23 cellular contexts compared by ENCODE assay signal in the genomic region with DNA sequence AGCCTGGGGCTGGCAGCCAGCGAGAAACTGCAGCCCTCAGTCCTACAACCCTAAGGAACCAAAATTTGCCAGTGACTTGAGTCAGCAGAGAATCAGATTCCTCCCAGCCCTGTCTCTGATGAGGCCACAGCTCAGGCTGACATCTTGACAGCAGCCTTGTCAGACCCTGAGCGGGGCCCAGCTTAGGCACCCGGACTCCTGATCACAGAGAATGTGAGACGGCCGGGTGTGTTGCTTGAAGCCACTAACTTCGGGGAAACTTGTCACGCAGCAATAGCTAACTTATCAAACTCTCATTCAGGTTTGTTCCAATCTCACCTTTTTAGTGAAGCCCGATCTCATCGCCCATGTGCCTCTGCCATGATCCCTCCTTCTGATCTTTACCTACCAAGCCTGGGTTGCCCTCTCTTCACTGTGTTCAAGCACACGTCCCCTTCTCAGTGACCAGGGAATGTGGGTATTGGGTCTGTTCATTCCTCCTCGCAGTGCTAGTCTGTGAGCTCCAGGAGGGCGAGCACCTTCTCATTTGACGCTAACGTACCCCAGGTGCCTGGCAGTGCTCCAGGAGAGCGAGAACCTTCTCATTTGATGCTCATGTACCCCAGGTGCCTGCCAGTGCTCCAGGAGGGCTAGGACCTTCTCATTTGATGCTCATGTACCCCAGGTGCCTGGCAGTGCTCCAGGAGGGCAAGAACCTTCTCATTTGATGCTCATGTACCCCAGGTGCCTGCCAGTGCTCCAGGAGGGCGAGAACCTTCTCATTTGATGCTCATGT.
DNase-seq lines count a peak whose midpoint lies in the region; ATAC-seq, FAIRE-seq and TF ChIP-seq lines count a peak whose summit lies in the region.
"Had no signal": no experiment of that assay in that cellular context is flagged by ENCODE, and none has a peak within 500 bp of the region (broad histone marks: within the 10 kb centered on the region; RNA-seq: fewer than 3 reads in every experiment).

No MANE protein-coding gene starts in this region.

- no peaks in the 10 kb centered on the region for H3K27me3 Mint-ChIP-seq in activated naive CD4-positive, alpha-beta T cell treated with anti-CD3 and anti-CD28 coated beads, Interleukin-2, amount 10 ng/mL, durations not matched to agents 7 days and 5 days
- no peaks in the 10 kb centered on the region for H3K27me3 Mint-ChIP-seq in Caco-2 (ENCODE audit: insufficient read depth, unreplicated experiment)
- H3K27me3 Mint-ChIP-seq: IgD-negative memory B cell had no signal

- intact Hi-C loops in Caco-2 (cut with micrococcal nuclease; ENCODE audit: unreplicated experiment) (loop anchor here (10.0 kb wide), 1 partner anchor 62 kb away; no protein-coding TSS in a partner anchor), kidney (cut with DNase I) (no loop called here), sigmoid colon (cut with DNase I) (no loop called here)

- FAIRE-seq in kidney (lab: Jason Lieb, UNC): no peak
- FAIRE-seq: G401.6, GM12892, GM18507, H54 had no signal

- H3K9me3 Mint-ChIP-seq in activated naive CD4-positive, alpha-beta T cell treated with anti-CD3 and anti-CD28 coated beads, Interleukin-2, amount 10 ng/mL, durations not matched to agents 7 days and 5 days: peaks cover 17% of the 10 kb centered on the region
- peaks cover 19% of the 10 kb centered on the region for H3K9me3 Mint-ChIP-seq in Caco-2 (ENCODE audit: unreplicated experiment)

- no peak overlapping the region for H3K9ac ChIP-seq in kidney (ENCODE audit: low read length in 2 of 2)

- H3K36me3 Mint-ChIP-seq in activated naive CD4-positive, alpha-beta T cell treated with anti-CD3 and anti-CD28 coated beads, Interleukin-2, amount 10 ng/mL, durations not matched to agents 7 days and 5 days: no peaks in the 10 kb centered on the region
- no peaks in the 10 kb centered on the region for H3K36me3 Mint-ChIP-seq in Caco-2 (ENCODE audit: insufficient read depth, unreplicated experiment)

- H3K9me3 ChIP-seq in Caco-2 (peaks cover 10% of the 10 kb centered on the region; the same call in 1 of the 2 replicates), kidney (ENCODE audit: control insufficient read depth in 1 of 2, low read length in 2 of 2) (peaks cover 0 to 4% of the 10 kb centered on the region in 2 donors), sigmoid colon (peaks cover 0 to 10% (median 4%) of the 10 kb centered on the region in 4 donors)

- TF ChIP-seq CTCF in Caco-2 (IDR thresholded peaks at IDR 0.05; ENCODE audit: insufficient read depth in 1 of 2, low read depth in 1 of 2, low read length in 1 of 2, severe bottlenecking in 1 of 2, unreplicated experiment in 1 of 2): no peak
- no peak for TF ChIP-seq CTCF in kidney (IDR thresholded peaks at IDR 0.05; ENCODE audit: borderline replicate concordance, extremely low read depth, insufficient read depth)
- no peak for TF ChIP-seq CTCF in sigmoid colon (IDR thresholded peaks at IDR 0.05)

- H3K4me1 ChIP-seq in Caco-2 (peaks cover 15% of the 10 kb centered on the region), kidney (ENCODE audit: control insufficient read depth in 1 of 2, insufficient read depth in 1 of 2, low read depth in 1 of 2, low read length in 2 of 2) (no peaks in the 10 kb centered on the region), sigmoid colon (no peaks in the 10 kb centered on the region)

- H3K4me3 ChIP-seq in Caco-2 (ENCODE audit: low read depth, low read length) (no peak overlapping the region), kidney (ENCODE audit: low read length in 2 of 2) (no peak overlapping the region), sigmoid colon (no peak overlapping the region)

- POLR2A ChIA-PET in Caco-2 (lab: Charles Lee): no interaction called here

- H3K27me3 ChIP-seq in Caco-2 (replicated peaks; ENCODE audit: control insufficient read depth, insufficient read depth, low read length) (no peaks in the 10 kb centered on the region), sigmoid colon (peaks cover 0 to 12% (median 5%) of the 10 kb centered on the region in 3 donors)

- H3K27ac ChIP-seq in kidney (ENCODE audit: low read depth in 2 of 2, low read length in 2 of 2) (no peak overlapping the region), sigmoid colon (no peak overlapping the region)

- peak; percentile 17 for DNase-seq in activated naive CD4-positive, alpha-beta T cell treated with anti-CD3 and anti-CD28 coated beads, Interleukin-2, amount 10 ng/mL, durations not matched to agents 7 days and 5 days
- no peak for DNase-seq in activated naive CD4-positive, alpha-beta T cell treated with anti-CD3 and anti-CD28 coated beads, Interleukin-2, amount 50 U/mL, for 16 hours
- DNase-seq in Caco-2 (no peak), kidney (peak; percentile 26), sigmoid colon (peak; percentile 28), putamen (ENCODE audit: low spot score) (no peak)
- DNase-seq: AML-193, C1 segment of cervical spinal cord, NCI-H1105, NCI-H146, NCI-H2029, NCI-H2227 treated with DMSO at 0.1 percent for 48 hours, NCI-H524, NCI-H82 had no signal

- no peak overlapping the region for H3K27ac Mint-ChIP-seq in activated naive CD4-positive, alpha-beta T cell treated with anti-CD3 and anti-CD28 coated beads, Interleukin-2, amount 10 ng/mL, durations not matched to agents 7 days and 5 days
- peak overlapping the region; percentile 24 for H3K27ac Mint-ChIP-seq in Caco-2 (ENCODE audit: unreplicated experiment)
- H3K27ac Mint-ChIP-seq: IgD-negative memory B cell had no signal

- no peaks in the 10 kb centered on the region for H3K4me1 Mint-ChIP-seq in activated naive CD4-positive, alpha-beta T cell treated with anti-CD3 and anti-CD28 coated beads, Interleukin-2, amount 10 ng/mL, durations not matched to agents 7 days and 5 days
- peaks cover 20% of the 10 kb centered on the region for H3K4me1 Mint-ChIP-seq in Caco-2 (ENCODE audit: low read depth, unreplicated experiment)
- H3K4me1 Mint-ChIP-seq: CD8-positive, alpha-beta memory T cell had no signal

- CTCF ChIA-PET in activated naive CD4-positive, alpha-beta T cell treated with anti-CD3 and anti-CD28 coated beads, Interleukin-2, amount 10 ng/mL, durations not matched to agents 7 days and 5 days (lab: Charles Lee): no interaction called here
- CTCF ChIA-PET in Caco-2 (lab: Charles Lee): no interaction called here

- 86 to 94% methylated on average over 16 of the region's 16 CpGs for WGBS in sigmoid colon, 2 donors

- no peak for TF ChIP-seq POLR2A in sigmoid colon (IDR thresholded peaks at IDR 0.05)

- H3K4me3 Mint-ChIP-seq in activated naive CD4-positive, alpha-beta T cell treated with anti-CD3 and anti-CD28 coated beads, Interleukin-2, amount 10 ng/mL, durations not matched to agents 7 days and 5 days: no peak overlapping the region
- H3K4me3 Mint-ChIP-seq in Caco-2 (ENCODE audit: unreplicated experiment): no peak overlapping the region
- H3K4me3 Mint-ChIP-seq: IgD-negative memory B cell had no signal

- no TSS peak for BruUV-seq in Caco-2 (replicated peaks; lab: Mats Ljungman, UMichigan)

- ATAC-seq in GM21528 (IDR thresholded peaks at IDR 0.05; ENCODE audit: low FRiP score, unreplicated experiment): no peak
- no peak for ATAC-seq in GM18867 (IDR thresholded peaks at IDR 0.05; ENCODE audit: unreplicated experiment)
- ATAC-seq: Panc1 had no signal

- H3K36me3 ChIP-seq in Caco-2 (ENCODE audit: control insufficient read depth, insufficient read depth, low read length): no peaks in the 10 kb centered on the region
- no peaks in the 10 kb centered on the region for H3K36me3 ChIP-seq in kidney (ENCODE audit: control insufficient read depth in 1 of 2, insufficient read depth in 2 of 2, low read length in 2 of 2)
- H3K36me3 ChIP-seq in sigmoid colon: no peaks in the 10 kb centered on the region

- no peak for TF ChIP-seq EP300 in sigmoid colon (IDR thresholded peaks at IDR 0.05)

Comparison
In these comparisons a context has a peak if more than half of its experiments do, and no peak if none do; other contexts are left out.
1. DNase-seq: peak in activated naive CD4-positive, alpha-beta T cell treated with anti-CD3 and anti-CD28 coated beads, Interleukin-2, amount 10 ng/mL, durations not matched to agents 7 days and 5 days (single experiment), kidney (single experiment) and sigmoid colon (single experiment); none in activated naive CD4-positive, alpha-beta T cell treated with anti-CD3 and anti-CD28 coated beads, Interleukin-2, amount 50 U/mL, for 16 hours (single experiment), Caco-2 (0 of 2) and putamen (single experiment).